16 cellular contexts compared by ENCODE assay signal in genomic region chr13:89515948-89516347, GRCh38.
DNase-seq lines count a peak whose midpoint lies in the region; ATAC-seq, FAIRE-seq and TF ChIP-seq lines count a peak whose summit lies in the region.
"Had no signal": no experiment of that assay in that cellular context is flagged by ENCODE, and none has a peak within 500 bp of the region (broad histone marks: within the 10 kb centered on the region; RNA-seq: fewer than 3 reads in every experiment).

No MANE protein-coding gene starts in this region.

- DNase-seq in A549 (ENCODE audit: low read depth in 1 of 2, low spot score in 1 of 2) (no peak), SK-N-MC (ENCODE audit: low read depth, low spot score) (no peak), NCI-H2107 treated with DMSO at 0.1 percent for 48 hours (lab: John Stamatoyannopoulos, UW; ENCODE audit: unreplicated experiment) (no peak), NCI-H187 (lab: John Stamatoyannopoulos, UW) (no peak)
- no peak for DNase-seq in naive thymus-derived CD4-positive, alpha-beta T cell
- DNase-seq: CD8-positive, alpha-beta T cell; COR-L47; DND-41; GF-D8; H7; IMR-90; KG1 had no signal

- no peaks in the 10 kb centered on the region for H3K36me3 Mint-ChIP-seq in naive thymus-derived CD4-positive, alpha-beta T cell
- H3K36me3 Mint-ChIP-seq: CD14-positive monocyte; CD8-positive, alpha-beta T cell had no signal

- H3K27me3 Mint-ChIP-seq in naive thymus-derived CD4-positive, alpha-beta T cell = no peaks in the 10 kb centered on the region

- no peak for TF ChIP-seq EP300 in A549 (IDR thresholded peaks at IDR 0.05)

- WGBS in A549 (ENCODE audit: missing lambda C conversion rate) = 94% methylated on average over 1 of the region's 1 CpG

- CTCF ChIA-PET in A549 (lab: Yijun Ruan, JAX) = no interaction called here
- CTCF ChIA-PET in naive thymus-derived CD4-positive, alpha-beta T cell (lab: Charles Lee) = no interaction called here

- no peak overlapping the region for H3K4me3 ChIP-seq in A549
- no peak overlapping the region for H3K4me3 ChIP-seq in SK-N-MC
- H3K4me3 ChIP-seq in naive thymus-derived CD4-positive, alpha-beta T cell (ENCODE audit: low read length) = no peak overlapping the region
- H3K4me3 ChIP-seq: GM23338 had no signal

- TF ChIP-seq CTCF in A549 (IDR thresholded peaks at IDR 0.05) = no peak

- no peak for ATAC-seq in A549
- ATAC-seq in GM19397 (IDR thresholded peaks at IDR 0.05; ENCODE audit: unreplicated experiment) = no peak
- ATAC-seq in naive thymus-derived CD4-positive, alpha-beta T cell = no peak
- ATAC-seq: CD8-positive, alpha-beta T cell had no signal

- H3K9me3 ChIP-seq in A549 = no peaks in the 10 kb centered on the region
- no peaks in the 10 kb centered on the region for H3K9me3 ChIP-seq in SK-N-MC (ENCODE audit: low read depth, low read length)
- peaks cover 0 to 4% (median 0%) of the 10 kb centered on the region in 3 experiments for H3K9me3 ChIP-seq in naive thymus-derived CD4-positive, alpha-beta T cell (ENCODE audit: control insufficient read depth in 2 of 3, low read length in 3 of 3)

- H3K27ac Mint-ChIP-seq in naive thymus-derived CD4-positive, alpha-beta T cell = no peak overlapping the region
- H3K27ac Mint-ChIP-seq: CD14-positive monocyte; CD8-positive, alpha-beta T cell had no signal

- H3K9me3 Mint-ChIP-seq in naive thymus-derived CD4-positive, alpha-beta T cell = peaks cover 5 to 34% (median 7%) of the 10 kb centered on the region in 11 donors

- no peaks in the 10 kb centered on the region for H3K4me1 Mint-ChIP-seq in naive thymus-derived CD4-positive, alpha-beta T cell
- H3K4me1 Mint-ChIP-seq: CD14-positive monocyte had no signal

- intact Hi-C loops in naive thymus-derived CD4-positive, alpha-beta T cell (cut with micrococcal nuclease) = no loop called here

- H3K36me3 ChIP-seq in SK-N-MC (ENCODE audit: insufficient read depth, low read length) = no peaks in the 10 kb centered on the region
- H3K36me3 ChIP-seq in naive thymus-derived CD4-positive, alpha-beta T cell (ENCODE audit: control insufficient read depth in 2 of 3, insufficient read depth in 3 of 3, low read length in 3 of 3) = no peaks in the 10 kb centered on the region

- no peaks in the 10 kb centered on the region for H3K27me3 ChIP-seq in naive thymus-derived CD4-positive, alpha-beta T cell (ENCODE audit: control insufficient read depth in 2 of 2, insufficient read depth in 2 of 2, low read length in 2 of 2)

- H3K4me2 ChIP-seq in A549 = no peak overlapping the region
- H3K4me2 ChIP-seq: GM23338 had no signal

- TF ChIP-seq RAD21 in A549 (conservative IDR thresholded peaks at IDR 0.05 in 1 of 2, IDR thresholded peaks at IDR 0.05 in 1 of 2) = no peak

- no peak for TF ChIP-seq POLR2A in A549 (IDR thresholded peaks at IDR 0.05; ENCODE audit: low read length)

- POLR2A ChIA-PET in A549 (lab: Yijun Ruan, JAX) = no interaction called here
- POLR2A ChIA-PET in naive thymus-derived CD4-positive, alpha-beta T cell (lab: Charles Lee) = no interaction called here

- H3K4me3 Mint-ChIP-seq in naive thymus-derived CD4-positive, alpha-beta T cell = no peak overlapping the region
- H3K4me3 Mint-ChIP-seq: CD14-positive monocyte; CD8-positive, alpha-beta T cell; GM23338 had no signal

- FAIRE-seq in A549 (lab: Jason Lieb, UNC) (no peak), endometrium (lab: Jason Lieb, UNC) (peak; percentile 63)

- H3K27ac ChIP-seq in A549 = peak overlapping the region; percentile 68 to 86; a peak in 3 of 6 replicates
- peak overlapping the region; percentile 97; the same call in 1 of the 2 replicates for H3K27ac ChIP-seq in SK-N-MC
- no peak overlapping the region for H3K27ac ChIP-seq in naive thymus-derived CD4-positive, alpha-beta T cell (ENCODE audit: low read depth, low read length)

- H3K4me1 ChIP-seq in A549 = peaks cover 31% of the 10 kb centered on the region
- no peaks in the 10 kb centered on the region for H3K4me1 ChIP-seq in naive thymus-derived CD4-positive, alpha-beta T cell (ENCODE audit: control insufficient read depth in 2 of 2, insufficient read depth in 2 of 2, low read length in 2 of 2)

- H3K9ac ChIP-seq in SK-N-MC (ENCODE audit: insufficient read length) = no peak overlapping the region

TF ChIP-seq in A549, 52 proteins besides CTCF, POLR2A, EP300 and RAD21:
- no peak for TF ChIP-seq CHD2 (IDR thresholded peaks at IDR 0.05; ENCODE audit: low read length, partially characterized antibody)
- no peak for TF ChIP-seq EHF (CRISPR knock-in tag; IDR thresholded peaks at IDR 0.05)
- no peak for TF ChIP-seq FOSL2 (IDR thresholded peaks at IDR 0.05)
- no peak for TF ChIP-seq FOSL2 (CRISPR knock-in tag; IDR thresholded peaks at IDR 0.05)
- no peak for TF ChIP-seq CBX8 (IDR thresholded peaks at IDR 0.05)
- TF ChIP-seq POLR2AphosphoS2 (conservative IDR thresholded peaks at IDR 0.05; ENCODE audit: low read length) = no peak
- no peak for TF ChIP-seq HDAC2 (IDR thresholded peaks at IDR 0.05)
- TF ChIP-seq MAX (IDR thresholded peaks at IDR 0.05) = no peak
- no peak for TF ChIP-seq JUNB (IDR thresholded peaks at IDR 0.05)
- no peak for TF ChIP-seq EHMT2 (IDR thresholded peaks at IDR 0.05; ENCODE audit: low read depth)
- TF ChIP-seq USF2 (IDR thresholded peaks at IDR 0.05) = no peak
- TF ChIP-seq RARB (CRISPR knock-in tag; IDR thresholded peaks at IDR 0.05) = no peak
- no peak for TF ChIP-seq CBX2 (IDR thresholded peaks at IDR 0.05; ENCODE audit: borderline replicate concordance, low read depth)
- TF ChIP-seq ESRRA (IDR thresholded peaks at IDR 0.05; ENCODE audit: borderline replicate concordance, low read length) = no peak
- TF ChIP-seq ELK1 (IDR thresholded peaks at IDR 0.05; ENCODE audit: low read depth, low read length) = no peak
- no peak for TF ChIP-seq MAZ (IDR thresholded peaks at IDR 0.05; ENCODE audit: borderline replicate concordance, low read depth, low read length)
- no peak for TF ChIP-seq TFCP2L1 (CRISPR knock-in tag; IDR thresholded peaks at IDR 0.05)
